In genomic region chr7:96187735-96188622, GRCh38 we compare ENCODE assay signal across 14 cellular contexts.
A peak's percentile ranks its signal among the peaks of the same experiment; 100 is the strongest.
DNase-seq lines count a peak whose midpoint lies in the region; ATAC-seq and TF ChIP-seq lines count a peak whose summit lies in the region.
"Had no signal": no experiment of that assay in that cellular context is flagged by ENCODE, and none has a peak within 500 bp of the region (broad histone marks: within the 10 kb centered on the region; RNA-seq: fewer than 3 reads in every experiment).

No MANE protein-coding gene starts in this region.

- H3K4me3 ChIP-seq in hepatocyte (no peak overlapping the region), thoracic aorta (peak overlapping the region; percentile 53), neural progenitor cell (no peak overlapping the region)

- H3F3A ChIP-seq in neural progenitor cell (ENCODE audit: low read depth), result peaks cover 4% of the 10 kb centered on the region

- peaks cover 35% of the 10 kb centered on the region for H3K36me3 Mint-ChIP-seq in neural progenitor cell

- TF ChIP-seq CTCF in hepatocyte (IDR thresholded peaks at IDR 0.05; ENCODE audit: poor library complexity) (no peak), thoracic aorta (IDR thresholded peaks at IDR 0.05) (no peak), neural progenitor cell (IDR thresholded peaks at IDR 0.05) (no peak)

- H3K27ac Mint-ChIP-seq in neural progenitor cell, result no peak overlapping the region

- H3K27me3 ChIP-seq in hepatocyte (no peaks in the 10 kb centered on the region), thoracic aorta (replicated peaks; ENCODE audit: insufficient read depth) (no peaks in the 10 kb centered on the region), neural progenitor cell (no peaks in the 10 kb centered on the region)

- DNase-seq in Kasumi-1 (lab: John Stamatoyannopoulos, UW), result peak; percentile 63 to 66
- DNase-seq in NOMO-1 treated with DMSO at 0.1 percent for 48 hours (lab: John Stamatoyannopoulos, UW; ENCODE audit: unreplicated experiment), result peak; percentile 84
- peak; percentile 13 for DNase-seq in hepatocyte (ENCODE audit: low spot score)
- DNase-seq in thoracic aorta (ENCODE audit: low spot score), result no peak
- no peak for DNase-seq in neural progenitor cell (ENCODE audit: low spot score)
- DNase-seq in GM19238 (ENCODE audit: insufficient read length, low spot score), result no peak
- DNase-seq: activated CD4-positive, alpha-beta T cell treated with anti-CD3 and anti-CD28 coated beads for 1 hour; activated T-cell treated with anti-CD3 and anti-CD28 coated beads, Interleukin-2, amount 50 U/mL, for 48 hours; CD8-positive, alpha-beta memory T cell; foreskin fibroblast; Karpas-422; NCI-H2107 had no signal

- 49% methylated on average over 15 of the region's 15 CpGs for WGBS in hepatocyte (ENCODE audit: low lambda C conversion rate, missing lambda C conversion rate)

- no peaks in the 10 kb centered on the region for H3K27me3 Mint-ChIP-seq in neural progenitor cell (ENCODE audit: insufficient read depth, low read depth)
- H3K27me3 Mint-ChIP-seq: CD8-positive, alpha-beta memory T cell had no signal

- H3K4me1 Mint-ChIP-seq in neural progenitor cell, result no peaks in the 10 kb centered on the region
- H3K4me1 Mint-ChIP-seq: CD8-positive, alpha-beta memory T cell had no signal

- H3K4me2 ChIP-seq in hepatocyte (peak overlapping the region; percentile 67), neural progenitor cell (no peak overlapping the region)

- no peak for ATAC-seq in thoracic aorta (ENCODE audit: insufficient number of reproducible peaks, low FRiP score, low read depth)
- ATAC-seq in GM18873 (IDR thresholded peaks at IDR 0.05; ENCODE audit: low FRiP score, unreplicated experiment), result no peak
- ATAC-seq in HG02852 (IDR thresholded peaks at IDR 0.05; ENCODE audit: unreplicated experiment), result no peak

- H3K36me3 ChIP-seq in hepatocyte (replicated peaks; ENCODE audit: insufficient read depth, low read depth) (no peaks in the 10 kb centered on the region), thoracic aorta (peaks cover 17% of the 10 kb centered on the region), neural progenitor cell (peaks cover 5% of the 10 kb centered on the region)

- H4K20me1 ChIP-seq in hepatocyte (ENCODE audit: insufficient read depth, poor library complexity, severe bottlenecking), result no peaks in the 10 kb centered on the region
- H4K20me1 ChIP-seq in neural progenitor cell (ENCODE audit: low read depth), result no peaks in the 10 kb centered on the region

- no peaks in the 10 kb centered on the region for H3K79me2 ChIP-seq in hepatocyte
- no peaks in the 10 kb centered on the region for H3K79me2 ChIP-seq in neural progenitor cell (ENCODE audit: low read depth)

- H2AFZ ChIP-seq in hepatocyte (no peak overlapping the region), neural progenitor cell (replicated peaks) (no peak overlapping the region)

- H3K9me2 ChIP-seq in hepatocyte (replicated peaks; ENCODE audit: insufficient read depth), result no peaks in the 10 kb centered on the region

- H3K4me1 ChIP-seq in hepatocyte (ENCODE audit: insufficient read depth), result peaks cover 5% of the 10 kb centered on the region
- H3K4me1 ChIP-seq in thoracic aorta (ENCODE audit: control insufficient read depth in 1 of 2, low read depth in 2 of 2), result peaks cover 8 to 19% of the 10 kb centered on the region in 2 donors
- no peaks in the 10 kb centered on the region for H3K4me1 ChIP-seq in neural progenitor cell

- H3K9me3 ChIP-seq in hepatocyte (ENCODE audit: low read depth) (no peaks in the 10 kb centered on the region), thoracic aorta (no peaks in the 10 kb centered on the region), neural progenitor cell (ENCODE audit: low read depth) (no peaks in the 10 kb centered on the region)

- no peak overlapping the region for H3K4me3 Mint-ChIP-seq in neural progenitor cell
- H3K4me3 Mint-ChIP-seq: CD8-positive, alpha-beta memory T cell had no signal

- peak overlapping the region; percentile 65 for H3K27ac ChIP-seq in hepatocyte
- peak overlapping the region in 1 of 2 donors; percentile 10 for H3K27ac ChIP-seq in thoracic aorta
- no peak overlapping the region for H3K27ac ChIP-seq in neural progenitor cell

- H3K9me3 Mint-ChIP-seq in neural progenitor cell, result no peaks in the 10 kb centered on the region
- H3K9me3 Mint-ChIP-seq: CD8-positive, alpha-beta memory T cell had no signal

- no peak overlapping the region for H3K9ac ChIP-seq in neural progenitor cell

Comparison
In these comparisons a context has a peak if more than half of its experiments do, and no peak if none do; other contexts are left out.
1. DNase-seq: peak in Kasumi-1 (2 of 2), NOMO-1 treated with DMSO at 0.1 percent for 48 hours (single experiment) and hepatocyte (single experiment); none in thoracic aorta (single experiment), neural progenitor cell (single experiment) and GM19238 (single experiment).